1 cellular context compared by ENCODE assay signal in genomic region chr1:19198820-19199219, GRCh38.
TF ChIP-seq lines count a peak whose summit lies in the region.

No MANE protein-coding gene starts in this region.

TF ChIP-seq in SK-N-SH treated with all-trans-retinoic acid at 6 μM for 48 hours, 23 proteins besides CTCF, POLR2A, EP300 and RAD21 (continued from another document):
- TF ChIP-seq CSRNP3 (CRISPR knock-in tag; IDR thresholded peaks at IDR 0.05) (no peak), RARB (CRISPR knock-in tag; IDR thresholded peaks at IDR 0.05) (no peak), TSHZ2 (CRISPR knock-in tag; IDR thresholded peaks at IDR 0.05) (no peak), ZFP3 (CRISPR knock-in tag; IDR thresholded peaks at IDR 0.05) (no peak)
TF ChIP-seq in SK-N-SH treated with all-trans-retinoic acid at 6 μM for 48 hours: peak in this region for 0.
